In the genomic region with DNA sequence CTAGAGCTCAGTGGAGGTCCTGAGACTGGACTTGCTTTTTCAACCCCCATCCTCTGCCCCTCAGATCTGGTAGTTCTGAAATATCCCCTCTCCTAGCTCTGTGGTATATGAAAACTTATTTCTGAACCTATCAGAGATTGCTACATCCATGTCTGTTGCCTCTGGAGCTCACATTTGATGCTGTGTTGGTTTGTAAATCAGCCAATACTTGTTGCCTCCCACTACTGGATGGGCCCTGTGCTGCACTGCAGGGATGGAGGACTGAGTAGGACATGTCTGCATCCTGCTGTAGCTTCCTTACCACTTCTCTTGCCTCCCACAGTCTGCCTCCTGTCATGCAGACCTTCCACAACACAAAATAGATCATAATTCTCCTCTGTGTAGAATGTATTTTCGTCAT, we compare ENCODE assay signal across 16 cellular contexts. TPM values are rescaled to one million over a fixed set of nuclear protein-coding genes. Genes with fewer than 3 reads are reported as not detected.
"Had no signal": no experiment of that assay in that cellular context is flagged by ENCODE, and none has a peak within 500 bp of the region (broad histone marks: within the 10 kb centered on the region; RNA-seq: fewer than 3 reads in every experiment).

No MANE protein-coding gene starts in this region.

- H3K4me1 ChIP-seq: pancreas had no signal

- H3K27ac ChIP-seq: body of pancreas, hepatocyte, pancreas had no signal

- DNase-seq: activated B cell treated with CpG ODN at 0.5 μM for 24 hours; activated CD4-positive, alpha-beta T cell treated with anti-CD3 and anti-CD28 coated beads, Interleukin-2, amount 10 ng/mL, durations not matched to agents 24 days and 14 days; activated naive CD4-positive, alpha-beta T cell treated with anti-CD3 and anti-CD28 coated beads for 36 hours; activated T-cell treated with anti-CD3 and anti-CD28 coated beads for 4 hours; pancreas; stimulated activated CD4-positive, alpha-beta T cell treated with anti-CD3 and anti-CD28 coated beads, Interleukin-4, amount 100 ng/mL, for 4 hours had no signal

- H3K27ac Mint-ChIP-seq: activated B cell treated with CpG ODN at 0.5 μM for 24 hours; activated CD4-positive, alpha-beta T cell treated with anti-CD3 and anti-CD28 coated beads, Interleukin-2, amount 10 ng/mL, durations not matched to agents 24 days and 14 days; activated naive CD4-positive, alpha-beta T cell treated with anti-CD3 and anti-CD28 coated beads for 36 hours; activated T-helper 17 cell treated with anti-CD3 and anti-CD28 coated beads, Interleukin-2, amount 50 U/mL, for 72 hours; dendritic cell treated with granulocyte-macrophage colony-stimulating factor and Interleukin-4, amounts not matched to agents 40 ng/mL and 50 ng/mL, for 4 days; T-helper 1 cell treated with Interleukin-12 subunit alpha and Interleukin-12 subunit beta and Interleukin-4 antibody, amounts not matched to agents 30 μg/mL and 1 μg/mL, for 36 hours had no signal

- H3K4me3 Mint-ChIP-seq: activated B cell treated with CpG ODN at 0.5 μM for 24 hours; activated CD4-positive, alpha-beta T cell treated with anti-CD3 and anti-CD28 coated beads, Interleukin-2, amount 10 ng/mL, durations not matched to agents 24 days and 14 days; activated naive CD4-positive, alpha-beta T cell treated with anti-CD3 and anti-CD28 coated beads for 36 hours; activated T-helper 17 cell treated with anti-CD3 and anti-CD28 coated beads, Interleukin-2, amount 50 U/mL, for 72 hours; dendritic cell treated with granulocyte-macrophage colony-stimulating factor and Interleukin-4, amounts not matched to agents 40 ng/mL and 50 ng/mL, for 4 days; neural crest cell; T-helper 1 cell treated with Interleukin-12 subunit alpha and Interleukin-12 subunit beta and Interleukin-4 antibody, amounts not matched to agents 30 μg/mL and 1 μg/mL, for 36 hours had no signal

- H3K4me3 ChIP-seq: body of pancreas, hepatocyte, pancreas, uterus had no signal

- H3K27me3 ChIP-seq: body of pancreas, hepatocyte, pancreas, uterus had no signal

- ATAC-seq: activated T-helper 17 cell treated with anti-CD3 and anti-CD28 coated beads, Interleukin-2, amount 50 U/mL, for 72 hours; body of pancreas had no signal

- H3K4me1 Mint-ChIP-seq: activated CD4-positive, alpha-beta T cell treated with anti-CD3 and anti-CD28 coated beads, Interleukin-2, amount 10 ng/mL, durations not matched to agents 24 days and 14 days; activated T-helper 17 cell treated with anti-CD3 and anti-CD28 coated beads, Interleukin-2, amount 50 U/mL, for 72 hours; neural crest cell had no signal

- H3K9me3 ChIP-seq: body of pancreas, pancreas, uterus had no signal

- H3K9me3 Mint-ChIP-seq: activated B cell treated with CpG ODN at 0.5 μM for 24 hours; activated CD4-positive, alpha-beta T cell treated with anti-CD3 and anti-CD28 coated beads, Interleukin-2, amount 10 ng/mL, durations not matched to agents 24 days and 14 days; activated naive CD4-positive, alpha-beta T cell treated with anti-CD3 and anti-CD28 coated beads for 36 hours; activated T-helper 17 cell treated with anti-CD3 and anti-CD28 coated beads, Interleukin-2, amount 50 U/mL, for 72 hours; dendritic cell treated with granulocyte-macrophage colony-stimulating factor and Interleukin-4, amounts not matched to agents 40 ng/mL and 50 ng/mL, for 4 days; neural crest cell; T-helper 1 cell treated with Interleukin-12 subunit alpha and Interleukin-12 subunit beta and Interleukin-4 antibody, amounts not matched to agents 30 μg/mL and 1 μg/mL, for 36 hours had no signal

- H3K36me3 ChIP-seq: pancreas, uterus had no signal

- H3K27me3 Mint-ChIP-seq: activated B cell treated with CpG ODN at 0.5 μM for 24 hours; activated T-helper 17 cell treated with anti-CD3 and anti-CD28 coated beads, Interleukin-2, amount 50 U/mL, for 72 hours; dendritic cell treated with granulocyte-macrophage colony-stimulating factor and Interleukin-4, amounts not matched to agents 40 ng/mL and 50 ng/mL, for 4 days had no signal

RNA-seq across cellular contexts. Expression of gene OLFML1, which starts 5.2 kb away (rescaled TPM):
- total RNA-seq: activated B cell treated with CpG ODN at 0.5 μM for 24 hours; activated CD4-positive, alpha-beta T cell treated with anti-CD3 and anti-CD28 coated beads, Interleukin-2, amount 10 ng/mL, durations not matched to agents 24 days and 14 days; activated CD8-positive, alpha-beta memory T cell treated with anti-CD3 and anti-CD28 coated beads for 36 hours; activated naive CD4-positive, alpha-beta T cell treated with anti-CD3 and anti-CD28 coated beads for 36 hours; activated T-helper 17 cell treated with anti-CD3 and anti-CD28 coated beads, Interleukin-2, amount 50 U/mL, for 72 hours; kidney epithelial cell; renal cortical epithelial cell had no signal
